ENCODE assay signal across 19 cellular contexts in the genomic region with DNA sequence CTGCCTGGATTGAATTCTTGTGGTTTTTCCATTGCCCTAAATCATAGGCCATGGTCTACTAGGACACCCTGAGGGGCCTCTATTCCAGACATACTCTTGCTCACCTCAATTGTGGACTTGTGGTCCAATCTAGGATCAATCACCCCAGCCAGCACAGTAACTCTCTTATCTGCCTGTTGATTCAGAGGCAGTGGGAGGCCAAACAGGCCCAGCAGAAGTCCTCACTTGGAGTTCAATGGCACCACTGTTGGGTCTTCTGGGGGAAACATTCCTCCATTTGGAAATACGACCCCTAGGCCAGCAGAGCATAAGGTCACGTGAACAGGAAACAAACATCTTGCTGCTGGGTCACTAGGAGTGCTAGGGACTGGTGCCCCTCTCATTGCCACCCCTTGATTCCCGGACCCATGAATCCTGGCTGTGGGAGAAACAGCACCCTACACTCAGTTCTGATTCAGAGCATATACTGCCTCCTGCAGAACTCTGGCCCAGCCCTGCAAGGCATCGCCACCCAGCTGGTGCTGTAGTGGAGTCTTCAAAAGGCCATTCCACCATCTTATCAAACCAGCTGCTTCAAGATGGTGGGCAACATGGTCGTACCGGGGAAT. TPM values are rescaled to one million over a fixed set of nuclear protein-coding genes. Genes with fewer than 3 reads are reported as not detected.
DNase-seq lines count a peak whose midpoint lies in the region; ATAC-seq, FAIRE-seq and TF ChIP-seq lines count a peak whose summit lies in the region.
"Had no signal": no experiment of that assay in that cellular context is flagged by ENCODE, and none has a peak within 500 bp of the region (broad histone marks: within the 10 kb centered on the region; RNA-seq: fewer than 3 reads in every experiment).

No MANE protein-coding gene starts in this region.

- H3K9ac ChIP-seq in kidney (ENCODE audit: low read length in 2 of 2) = no peak overlapping the region

- no peak for ATAC-seq in GM19455 (IDR thresholded peaks at IDR 0.05; ENCODE audit: unreplicated experiment)

- TF ChIP-seq CTCF in bronchial epithelial cell (IDR thresholded peaks at IDR 0.05; ENCODE audit: insufficient read depth, low read length, severe bottlenecking) (no peak), kidney (IDR thresholded peaks at IDR 0.05; ENCODE audit: borderline replicate concordance, extremely low read depth, insufficient read depth) (no peak), progenitor cell of endocrine pancreas (IDR thresholded peaks at IDR 0.05; ENCODE audit: unreplicated experiment) (no peak), vagina (IDR thresholded peaks at IDR 0.05) (no peak)

- no peak for TF ChIP-seq POLR2A in vagina (IDR thresholded peaks at IDR 0.05)

- H3K27ac Mint-ChIP-seq in progenitor cell of endocrine pancreas = peak overlapping the region; percentile 57
- H3K27ac Mint-ChIP-seq: CD4-positive, alpha-beta memory T cell had no signal

- DNase-seq in HTR-8/SVneo (ENCODE audit: insufficient read length, low spot score) (no peak), bronchial epithelial cell (ENCODE audit: low read depth) (no peak), kidney (peak; percentile 18), progenitor cell of endocrine pancreas (ENCODE audit: low spot score, unreplicated experiment) (no peak), vagina (ENCODE audit: extremely low spot score in 2 of 2) (no peak), RCC 7860 (ENCODE audit: low spot score) (no peak)
- DNase-seq: C1 segment of cervical spinal cord; Calu3; CD4-positive, alpha-beta memory T cell; COR-L47; DMS53; DMS79 treated with DMSO at 0.1 percent for 48 hours; GF-D8; H7; HCEC 1CT had no signal

- no peaks in the 10 kb centered on the region for H3K4me1 ChIP-seq in kidney (ENCODE audit: control insufficient read depth in 1 of 2, insufficient read depth in 1 of 2, low read depth in 1 of 2, low read length in 2 of 2)
- H3K4me1 ChIP-seq in vagina = no peaks in the 10 kb centered on the region

- no peak overlapping the region for H3K4me3 Mint-ChIP-seq in progenitor cell of endocrine pancreas (ENCODE audit: low read depth)
- H3K4me3 Mint-ChIP-seq: CD4-positive, alpha-beta memory T cell had no signal

- H3K27me3 Mint-ChIP-seq in progenitor cell of endocrine pancreas = no peaks in the 10 kb centered on the region
- H3K27me3 Mint-ChIP-seq: CD4-positive, alpha-beta memory T cell had no signal

- H3K4me3 ChIP-seq in bronchial epithelial cell (ENCODE audit: low read depth, low read length) (no peak overlapping the region), kidney (ENCODE audit: low read length in 2 of 2) (no peak overlapping the region), vagina (no peak overlapping the region)

- no peaks in the 10 kb centered on the region for H3K9me3 ChIP-seq in kidney (ENCODE audit: control insufficient read depth in 1 of 2, low read length in 2 of 2)
- no peaks in the 10 kb centered on the region for H3K9me3 ChIP-seq in vagina

- intact Hi-C loops in kidney (cut with DNase I) (loop anchor here (10.0 kb wide), 2 partner anchors 112 to 192 kb away; no protein-coding TSS in a partner anchor), vagina (cut with DNase I) (no loop called here)

- H3K27ac ChIP-seq in kidney (ENCODE audit: low read depth in 2 of 2, low read length in 2 of 2) = no peak overlapping the region
- H3K27ac ChIP-seq in vagina = no peak overlapping the region

- H3K36me3 Mint-ChIP-seq in progenitor cell of endocrine pancreas (ENCODE audit: insufficient read depth) = no peaks in the 10 kb centered on the region
- H3K36me3 Mint-ChIP-seq: CD4-positive, alpha-beta memory T cell had no signal

- peaks cover 1% of the 10 kb centered on the region for H3K4me1 Mint-ChIP-seq in progenitor cell of endocrine pancreas (ENCODE audit: low read depth)
- H3K4me1 Mint-ChIP-seq: CD4-positive, alpha-beta memory T cell had no signal

- FAIRE-seq in HTR-8/SVneo (lab: Jason Lieb, UNC) (peak; percentile 31), bronchial epithelial cell (lab: Jason Lieb, UNC) (peak; percentile 83), kidney (lab: Jason Lieb, UNC) (no peak), RCC 7860 (lab: Jason Lieb, UNC) (no peak)
- FAIRE-seq: GM12891, GM18507, H1 had no signal

- H3K27me3 ChIP-seq in bronchial epithelial cell (ENCODE audit: control insufficient read depth, insufficient read depth, low read length) (no peaks in the 10 kb centered on the region), vagina (no peaks in the 10 kb centered on the region)

- no peaks in the 10 kb centered on the region for H3K9me3 Mint-ChIP-seq in progenitor cell of endocrine pancreas (ENCODE audit: low read depth)

- H3K36me3 ChIP-seq in bronchial epithelial cell (ENCODE audit: control insufficient read depth, insufficient read depth, low read length) = no peaks in the 10 kb centered on the region
- H3K36me3 ChIP-seq in kidney (ENCODE audit: control insufficient read depth in 1 of 2, insufficient read depth in 2 of 2, low read length in 2 of 2) = no peaks in the 10 kb centered on the region
- no peaks in the 10 kb centered on the region for H3K36me3 ChIP-seq in vagina

RNA-seq across cellular contexts. Expression of a gene that starts 6.8 kb away (rescaled TPM):
- total RNA-seq in bronchial epithelial cell = 64.4 and 70.3 TPM in 2 replicates
- total RNA-seq in kidney = 26.8 TPM
- polyA plus RNA-seq in kidney (ENCODE audit: insufficient read depth, low read depth, low replicate concordance) = 10.2 TPM
- 53.1 and 56.0 TPM in 2 replicates for total RNA-seq in progenitor cell of endocrine pancreas
- 51.6 TPM for total RNA-seq in vagina

RNA-seq across cellular contexts. Expression of a gene that starts 10.5 kb away (rescaled TPM):
- 11.3 and 16.3 TPM in 2 replicates for total RNA-seq in bronchial epithelial cell
- total RNA-seq in kidney = 14.6 TPM
- 17.3 TPM for polyA plus RNA-seq in kidney (ENCODE audit: insufficient read depth, low read depth, low replicate concordance)
- 14.1 and 14.3 TPM in 2 replicates for total RNA-seq in progenitor cell of endocrine pancreas
- 8.8 TPM for total RNA-seq in vagina
